ENCODE assay signal across 7 cellular contexts in genomic region chr22:30426395-30427353, GRCh38. TPM values are rescaled to one million over a fixed set of nuclear protein-coding genes. Genes with fewer than 3 reads are reported as not detected.
DNase-seq lines count a peak whose midpoint lies in the region; ATAC-seq and TF ChIP-seq lines count a peak whose summit lies in the region.

No MANE protein-coding gene starts in this region.

- WGBS in mammary epithelial cell (ENCODE audit: low coverage, missing lambda C conversion rate) = 46% methylated on average over 20 of the region's 29 CpGs

- in situ Hi-C loops in GM13977 (cut with MboI; ENCODE audit: low pct_unique_long_range_greater_than_20kb, low sequenced_read_pairs, unreplicated experiment) (no loop called here), mammary epithelial cell (cut with MboI; ENCODE audit: low sequenced_read_pairs in 2 of 2) (loop anchor here in 1 of 2 donors (5.0 kb wide), 1 partner anchor 34 kb away; no protein-coding TSS in a partner anchor)

- H3K9ac ChIP-seq in mammary epithelial cell (ENCODE audit: insufficient read depth, low read length) = peak overlapping the region; percentile 50

- H3K79me2 ChIP-seq in mammary epithelial cell (ENCODE audit: insufficient read depth, low read length) = no peaks in the 10 kb centered on the region

- peak overlapping the region; percentile 31 for H2AFZ ChIP-seq in mammary epithelial cell (ENCODE audit: low read depth, low read length)

- peaks cover 4% of the 10 kb centered on the region for H3K36me3 ChIP-seq in mammary epithelial cell (ENCODE audit: insufficient read depth, low read length)

- peak overlapping the region; percentile 83 for H3K4me3 Mint-ChIP-seq in WTC11

- H3K9me3 ChIP-seq in mammary epithelial cell (replicated peaks; ENCODE audit: insufficient read depth, low read length) = no peaks in the 10 kb centered on the region

- H3K4me1 Mint-ChIP-seq in WTC11 = peaks cover 33% of the 10 kb centered on the region

- DNase-seq in GM13977 (ENCODE audit: low spot score) (peak; percentile 77), NCI-H2196 treated with DMSO at 0.1 percent for 48 hours (lab: John Stamatoyannopoulos, UW; ENCODE audit: unreplicated experiment) (peak; percentile 23), WTC11 (ENCODE audit: low spot score) (peak; percentile 88), mammary epithelial cell (peak; percentile 87), iris pigment epithelial cell (ENCODE audit: low read depth) (peak; percentile 71)
- DNase-seq in stimulated activated CD4-positive, alpha-beta T cell treated with anti-CD3 and anti-CD28 coated beads, Interleukin-12 subunit alpha, Interleukin-12 subunit beta, amount 100 ng/mL, for 4 hours = peak; percentile 87

- BruUV-seq in mammary epithelial cell (replicated peaks; lab: Mats Ljungman, UMichigan) = no TSS peak

- H3K4me1 ChIP-seq in mammary epithelial cell (ENCODE audit: insufficient read depth, low read length) = peaks cover 52% of the 10 kb centered on the region

- dilution Hi-C loops in mammary epithelial cell (cut with HindIII; ENCODE audit: low sequenced_read_pairs) = loop anchor here (5.0 kb wide), 3 partner anchors 34 to 104 kb away; no protein-coding TSS in a partner anchor

- POLR2A ChIA-PET in WTC11 (lab: Charles Lee) = interaction anchor here (0.7 to 1.0 kb wide), 3 partner anchors 36 to 102 kb away, joined by 3 to 4 read pairs (median 3); partner anchors contain the start of gene RNF215

- TF ChIP-seq CTCF in GM13977 (IDR thresholded peaks at IDR 0.05; ENCODE audit: extremely low read depth, insufficient read depth, missing control alignments) (peak; percentile 79), WTC11 (IDR thresholded peaks at IDR 0.05) (0 out of 2 replicates have a peak, but pooled peaks have one; percentile 26), mammary epithelial cell (conservative IDR thresholded peaks at IDR 0.05 in 1 of 2, IDR thresholded peaks at IDR 0.05 in 1 of 2; ENCODE audit: extremely low read depth in 1 of 2, insufficient read depth in 1 of 2, low read depth in 1 of 2, low read length in 2 of 2) (peak; percentile 84 to 85)

- no peaks in the 10 kb centered on the region for H4K20me1 ChIP-seq in mammary epithelial cell (ENCODE audit: insufficient read depth, low read length)

- H3K36me3 Mint-ChIP-seq in WTC11 = peaks cover 20% of the 10 kb centered on the region

- ATAC-seq in WTC11 (peak; percentile 40), GM19328 (IDR thresholded peaks at IDR 0.05; ENCODE audit: unreplicated experiment) (no peak)

- H3K4me3 ChIP-seq in mammary epithelial cell (replicated peaks in 1 of 3; ENCODE audit: insufficient read depth in 1 of 3, low read depth in 2 of 3, low read length in 3 of 3) = peak overlapping the region; percentile 35 to 47 (median 44)

- CTCF ChIA-PET in WTC11 (lab: Charles Lee) (interaction anchor here (0.5 to 6.3 kb wide), 29 partner anchors 9 to 1453 kb away, joined by 3 to 149 read pairs (median 5); partner anchors contain the start of genes CASTOR1, GAL3ST1, PES1 and RNF215), mammary epithelial cell (lab: Charles Lee; ENCODE audit: low non-redundant PET) (interaction anchor here (0.6 to 0.7 kb wide), 2 partner anchors 13 to 30 kb away, joined by 3 read pairs; partner anchors contain the start of gene SEC14L2)

- H3K27ac ChIP-seq in mammary epithelial cell (ENCODE audit: insufficient read depth, low read depth, low read length) = peak overlapping the region; percentile 67

- no peaks in the 10 kb centered on the region; the same call in 1 of the 2 replicates for H3K27me3 Mint-ChIP-seq in WTC11 (ENCODE audit: low read depth)

- H3K9me3 Mint-ChIP-seq in WTC11 = no peaks in the 10 kb centered on the region

- intact Hi-C loops in mammary epithelial cell (cut with micrococcal nuclease) = loop anchor here (1.0 kb wide), 2 partner anchors 35 to 59 kb away; no protein-coding TSS in a partner anchor

- H3K27ac Mint-ChIP-seq in WTC11 = peak overlapping the region; percentile 42

- no peaks in the 10 kb centered on the region for H3K27me3 ChIP-seq in mammary epithelial cell (ENCODE audit: insufficient read depth, low read length)

- peak overlapping the region; percentile 87 for H3K4me2 ChIP-seq in mammary epithelial cell (ENCODE audit: insufficient read depth, low read depth, low read length)

TF ChIP-seq in WTC11, 78 proteins besides CTCF, POLR2A, EP300 and RAD21:
- no peak for TF ChIP-seq ZNF138 (CRISPR knock-in tag; conservative IDR thresholded peaks at IDR 0.05)
- 0 out of 2 replicates have a peak, but pooled peaks have one; percentile 34 for TF ChIP-seq ZBTB21 (CRISPR knock-in tag; IDR thresholded peaks at IDR 0.05; ENCODE audit: borderline replicate concordance)
- no peak for TF ChIP-seq OVOL2 (CRISPR knock-in tag; IDR thresholded peaks at IDR 0.05; ENCODE audit: borderline replicate concordance)
- TF ChIP-seq JUN (CRISPR knock-in tag; IDR thresholded peaks at IDR 0.05) = no peak
- TF ChIP-seq, protein P1, sequence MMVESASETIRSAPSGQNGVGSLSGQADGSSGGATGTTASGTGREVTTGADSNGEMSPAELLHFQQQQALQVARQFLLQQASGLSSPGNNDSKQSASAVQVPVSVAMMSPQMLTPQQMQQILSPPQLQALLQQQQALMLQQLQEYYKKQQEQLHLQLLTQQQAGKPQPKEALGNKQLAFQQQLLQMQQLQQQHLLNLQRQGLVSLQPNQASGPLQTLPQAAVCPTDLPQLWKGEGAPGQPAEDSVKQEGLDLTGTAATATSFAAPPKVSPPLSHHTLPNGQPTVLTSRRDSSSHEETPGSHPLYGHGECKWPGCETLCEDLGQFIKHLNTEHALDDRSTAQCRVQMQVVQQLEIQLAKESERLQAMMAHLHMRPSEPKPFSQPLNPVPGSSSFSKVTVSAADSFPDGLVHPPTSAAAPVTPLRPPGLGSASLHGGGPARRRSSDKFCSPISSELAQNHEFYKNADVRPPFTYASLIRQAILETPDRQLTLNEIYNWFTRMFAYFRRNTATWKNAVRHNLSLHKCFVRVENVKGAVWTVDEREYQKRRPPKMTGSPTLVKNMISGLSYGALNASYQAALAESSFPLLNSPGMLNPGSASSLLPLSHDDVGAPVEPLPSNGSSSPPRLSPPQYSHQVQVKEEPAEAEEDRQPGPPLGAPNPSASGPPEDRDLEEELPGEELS (CRISPR knock-in tag; IDR thresholded peaks at IDR 0.05) = 0 out of 2 replicates have a peak, but pooled peaks have one; percentile 5
- peak; percentile 44 for TF ChIP-seq MAX (CRISPR knock-in tag; IDR thresholded peaks at IDR 0.05)
- TF ChIP-seq SP1 (CRISPR knock-in tag; conservative IDR thresholded peaks at IDR 0.05) = 0 out of 2 replicates have a peak, but pooled peaks have one; percentile 22

RNA-seq across cellular contexts. Expression of gene MTFP1, which starts 1.1 kb away (rescaled TPM):
- total RNA-seq in WTC11 (2021) (75.0 to 78.7 TPM (median 75.5 TPM) in 3 replicates), mammary epithelial cell (1 to 10 TPM; 1.5 to 6.9 TPM)
- polyA plus RNA-seq in mammary epithelial cell = 14.3 TPM
- not detected for polyA minus RNA-seq in mammary epithelial cell

RNA-seq across cellular contexts. Expression of gene SEC14L2, which starts 29.9 kb away (rescaled TPM):
- 2.4 to 3.9 TPM (median 3.9 TPM) in 3 replicates for total RNA-seq in WTC11 (2021)
- total RNA-seq in mammary epithelial cell = 100 to 1,000 TPM; 171 to 266 TPM
- polyA plus RNA-seq in mammary epithelial cell = 168 TPM
- 208 TPM for polyA minus RNA-seq in mammary epithelial cell

RNA-seq across cellular contexts. Expression of gene RNF215, which starts 39.5 kb away (rescaled TPM):
- total RNA-seq in WTC11 (2021) = 25.4 to 28.6 TPM (median 27.6 TPM) in 3 replicates
- total RNA-seq in mammary epithelial cell = 10 to 100 TPM; 21.6 to 22.0 TPM
- 5.0 TPM for polyA plus RNA-seq in mammary epithelial cell
- 46.1 TPM for polyA minus RNA-seq in mammary epithelial cell

RNA-seq across cellular contexts. Expression of gene SEC14L3, which starts 45.1 kb away (rescaled TPM):
- total RNA-seq in WTC11 (2021) = not detected in 3 replicates
- not detected for total RNA-seq in mammary epithelial cell
- polyA plus RNA-seq in mammary epithelial cell = not detected
- polyA minus RNA-seq in mammary epithelial cell = not detected

Comparison
In these comparisons a context has a peak if more than half of its experiments do, and no peak if none do; other contexts are left out.
1. DNase-seq: peak in every context shown above with its lines; median percentile 88 in WTC11; 87 in mammary epithelial cell; 87 in stimulated activated CD4-positive, alpha-beta T cell treated with anti-CD3 and anti-CD28 coated beads, Interleukin-12 subunit alpha, Interleukin-12 subunit beta, amount 100 ng/mL, for 4 hours; 77 in GM13977; 71 in iris pigment epithelial cell; 23 in NCI-H2196 treated with DMSO at 0.1 percent for 48 hours.
2. CTCF ChIP-seq: peak in every context shown above with its lines; median percentile 84 in mammary epithelial cell; 79 in GM13977; 26 in WTC11.
3. RNA of gene SEC14L2, which starts 29.9 kb away (total RNA-seq): 171 to 266 TPM in mammary epithelial cell; 2.4 to 3.9 TPM in WTC11; every median in the first group is over 10 times any median in the second.